ENCODE assay signal across 8 cellular contexts in the genomic region with DNA sequence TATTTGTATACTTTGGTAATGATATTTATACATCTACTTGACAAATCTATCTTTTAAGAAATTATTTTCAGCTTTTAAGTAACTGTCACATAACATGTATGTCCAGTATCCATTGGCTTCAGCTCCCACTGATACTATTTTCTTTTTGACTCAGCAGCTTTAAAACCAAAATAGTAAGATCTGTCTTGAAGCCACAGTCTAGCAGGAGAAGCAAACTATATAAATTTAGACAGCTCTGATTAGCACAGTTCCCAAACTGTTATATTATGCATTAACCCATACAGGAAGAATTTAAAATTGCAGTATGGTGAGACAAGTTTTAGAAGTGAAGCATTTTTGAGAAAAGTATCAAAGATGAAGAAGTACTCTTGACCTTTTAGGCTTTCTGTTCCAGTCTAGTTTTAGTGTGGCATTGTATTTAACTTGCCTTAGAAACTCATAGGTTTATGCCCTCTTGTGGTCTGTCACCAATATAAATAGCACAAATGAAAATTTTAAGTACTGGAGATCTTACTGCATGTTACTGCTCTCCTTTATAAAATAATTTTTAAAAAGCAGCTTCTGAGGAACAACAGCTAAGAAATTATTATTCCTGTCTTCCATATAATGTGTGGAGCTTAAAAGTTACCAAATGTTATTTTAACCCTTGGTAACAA. TPM values are rescaled to one million over a fixed set of nuclear protein-coding genes. Genes with fewer than 3 reads are reported as not detected.
DNase-seq lines count a peak whose midpoint lies in the region; ATAC-seq, FAIRE-seq and TF ChIP-seq lines count a peak whose summit lies in the region.

No MANE protein-coding gene starts in this region.

- H3K27me3 ChIP-seq in BLaER1 (no peaks in the 10 kb centered on the region), uterus (no peaks in the 10 kb centered on the region)

- H3K27me3 Mint-ChIP-seq in activated T-helper 1 cell treated with anti-CD3 and anti-CD28 coated beads, Interleukin-12 subunit alpha, Interleukin-12 subunit beta, Interleukin-2, Interleukin-4 antibody, amounts not matched to agents 30 ng/mL and 10 ng/mL and 1 ng/mL, durations not matched to agents 14 hours and 24 hours and 36 hours (ENCODE audit: insufficient read depth), result no peaks in the 10 kb centered on the region
- H3K27me3 Mint-ChIP-seq in activated CD4-positive, alpha-beta memory T cell treated with anti-CD3 and anti-CD28 coated beads for 36 hours, result no peaks in the 10 kb centered on the region

- peaks cover 60% of the 10 kb centered on the region for H3K4me1 Mint-ChIP-seq in activated T-helper 1 cell treated with anti-CD3 and anti-CD28 coated beads, Interleukin-12 subunit alpha, Interleukin-12 subunit beta, Interleukin-2, Interleukin-4 antibody, amounts not matched to agents 30 ng/mL and 10 ng/mL and 1 ng/mL, durations not matched to agents 14 hours and 24 hours and 36 hours (ENCODE audit: low read depth)
- peaks cover 72% of the 10 kb centered on the region for H3K4me1 Mint-ChIP-seq in activated CD4-positive, alpha-beta memory T cell treated with anti-CD3 and anti-CD28 coated beads for 36 hours (ENCODE audit: low read depth)

- peak; percentile 79 for FAIRE-seq in islet of Langerhans (lab: Jason Lieb, UNC)

- H3K36me3 ChIP-seq in BLaER1 (no peaks in the 10 kb centered on the region), uterus (no peaks in the 10 kb centered on the region)

- H3K27ac ChIP-seq in BLaER1 (no peak overlapping the region), RWPE1 (no peak overlapping the region), uterus (no peak overlapping the region)

- CTCF ChIA-PET in RWPE1 (lab: Yijun Ruan, JAX), result interaction anchor here (0.5 to 1.5 kb wide), 6 partner anchors 10 to 157 kb away, joined by 3 to 6 read pairs (median 3); no protein-coding TSS in a partner anchor
- CTCF ChIA-PET in activated CD4-positive, alpha-beta memory T cell treated with anti-CD3 and anti-CD28 coated beads for 36 hours (lab: Charles Lee), result interaction anchor here (0.5 to 2.2 kb wide), 8 partner anchors 10 to 428 kb away, joined by 3 to 11 read pairs (median 3); a partner anchor contains a TSS

- H3K9me3 ChIP-seq in BLaER1 (no peaks in the 10 kb centered on the region), uterus (no peaks in the 10 kb centered on the region)

- peaks cover 100% of the 10 kb centered on the region for H4K20me1 ChIP-seq in BLaER1

- no peak for TF ChIP-seq POLR2A in uterus (IDR thresholded peaks at IDR 0.05)

- no peaks in the 10 kb centered on the region for H3K9me3 Mint-ChIP-seq in activated T-helper 1 cell treated with anti-CD3 and anti-CD28 coated beads, Interleukin-12 subunit alpha, Interleukin-12 subunit beta, Interleukin-2, Interleukin-4 antibody, amounts not matched to agents 30 ng/mL and 10 ng/mL and 1 ng/mL, durations not matched to agents 14 hours and 24 hours and 36 hours
- no peaks in the 10 kb centered on the region for H3K9me3 Mint-ChIP-seq in activated CD4-positive, alpha-beta memory T cell treated with anti-CD3 and anti-CD28 coated beads for 36 hours

- H3K4me3 ChIP-seq in BLaER1, result no peak overlapping the region
- no peak overlapping the region for H3K4me3 ChIP-seq in uterus

- intact Hi-C loops in uterus (cut with DNase I; ENCODE audit: low total_unique reads), result no loop called here
- intact Hi-C loops in activated T-helper 1 cell treated with anti-CD3 and anti-CD28 coated beads, Interleukin-12 subunit alpha, Interleukin-12 subunit beta, Interleukin-2, Interleukin-4 antibody, amounts not matched to agents 30 ng/mL and 10 ng/mL and 1 ng/mL, durations not matched to agents 14 hours and 24 hours and 36 hours (cut with micrococcal nuclease), result no loop called here
- intact Hi-C loops in activated CD4-positive, alpha-beta memory T cell treated with anti-CD3 and anti-CD28 coated beads for 36 hours (cut with micrococcal nuclease), result loop anchor here (2.0 kb wide), 1 partner anchor 16 kb away; no protein-coding TSS in a partner anchor

- no peak for DNase-seq in RWPE1 (ENCODE audit: low spot score)
- no peak for DNase-seq in uterus
- no peak for DNase-seq in stimulated activated CD4-positive, alpha-beta T cell treated with anti-CD3 and anti-CD28 coated beads, Interleukin-4, amount 100 ng/mL, for 1 hour
- no peak for DNase-seq in activated T-helper 1 cell treated with anti-CD3 and anti-CD28 coated beads, Interleukin-12 subunit alpha, Interleukin-12 subunit beta, Interleukin-2, Interleukin-4 antibody, amounts not matched to agents 30 ng/mL and 10 ng/mL and 1 ng/mL, durations not matched to agents 14 hours and 24 hours and 36 hours (ENCODE audit: low spot score)
- no peak for DNase-seq in activated CD4-positive, alpha-beta memory T cell treated with anti-CD3 and anti-CD28 coated beads for 36 hours

- peak overlapping the region; percentile 7 for H3K4me2 ChIP-seq in BLaER1

- H3K4me3 Mint-ChIP-seq in activated T-helper 1 cell treated with anti-CD3 and anti-CD28 coated beads, Interleukin-12 subunit alpha, Interleukin-12 subunit beta, Interleukin-2, Interleukin-4 antibody, amounts not matched to agents 30 ng/mL and 10 ng/mL and 1 ng/mL, durations not matched to agents 14 hours and 24 hours and 36 hours, result no peak overlapping the region
- H3K4me3 Mint-ChIP-seq in activated CD4-positive, alpha-beta memory T cell treated with anti-CD3 and anti-CD28 coated beads for 36 hours, result no peak overlapping the region

- H3K36me3 Mint-ChIP-seq in activated T-helper 1 cell treated with anti-CD3 and anti-CD28 coated beads, Interleukin-12 subunit alpha, Interleukin-12 subunit beta, Interleukin-2, Interleukin-4 antibody, amounts not matched to agents 30 ng/mL and 10 ng/mL and 1 ng/mL, durations not matched to agents 14 hours and 24 hours and 36 hours (ENCODE audit: low read depth), result peaks cover 1% of the 10 kb centered on the region
- no peaks in the 10 kb centered on the region for H3K36me3 Mint-ChIP-seq in activated CD4-positive, alpha-beta memory T cell treated with anti-CD3 and anti-CD28 coated beads for 36 hours

- H3K9ac ChIP-seq in BLaER1, result no peak overlapping the region

- TF ChIP-seq CTCF in RWPE1 (conservative IDR thresholded peaks at IDR 0.05; ENCODE audit: low read depth), result peak; percentile 35
- TF ChIP-seq CTCF in uterus (IDR thresholded peaks at IDR 0.05), result no peak

- peaks cover 33% of the 10 kb centered on the region for H3K4me1 ChIP-seq in BLaER1
- peaks cover 15 to 17% of the 10 kb centered on the region in 2 donors for H3K4me1 ChIP-seq in uterus

- POLR2A ChIA-PET in RWPE1 (lab: Yijun Ruan, JAX; ENCODE audit: low non-redundant PET), result no interaction called here
- POLR2A ChIA-PET in activated CD4-positive, alpha-beta memory T cell treated with anti-CD3 and anti-CD28 coated beads for 36 hours (lab: Charles Lee), result no interaction called here

- ATAC-seq in GM19035 (IDR thresholded peaks at IDR 0.05; ENCODE audit: unreplicated experiment), result peak; percentile 48

- no peak overlapping the region for H3K27ac Mint-ChIP-seq in activated T-helper 1 cell treated with anti-CD3 and anti-CD28 coated beads, Interleukin-12 subunit alpha, Interleukin-12 subunit beta, Interleukin-2, Interleukin-4 antibody, amounts not matched to agents 30 ng/mL and 10 ng/mL and 1 ng/mL, durations not matched to agents 14 hours and 24 hours and 36 hours
- no peak overlapping the region for H3K27ac Mint-ChIP-seq in activated CD4-positive, alpha-beta memory T cell treated with anti-CD3 and anti-CD28 coated beads for 36 hours

RNA-seq across cellular contexts. Expression of a gene that starts 24.7 kb away (rescaled TPM):
- 100 to 1,000 TPM in 1 of 4 donors, 10 to 100 TPM in 3; 59.1 to 125 (median 67.6) TPM for total RNA-seq in uterus
- total RNA-seq in activated T-helper 1 cell treated with anti-CD3 and anti-CD28 coated beads, Interleukin-12 subunit alpha, Interleukin-12 subunit beta, Interleukin-2, Interleukin-4 antibody, amounts not matched to agents 30 ng/mL and 10 ng/mL and 1 ng/mL, durations not matched to agents 14 hours and 24 hours and 36 hours, result 62.9 and 67.6 TPM in 2 replicates
- total RNA-seq in activated CD4-positive, alpha-beta memory T cell treated with anti-CD3 and anti-CD28 coated beads for 36 hours, result 10 to 100 TPM; 66.9 to 68.5 TPM
